14 cellular contexts compared by ENCODE assay signal in the genomic region with DNA sequence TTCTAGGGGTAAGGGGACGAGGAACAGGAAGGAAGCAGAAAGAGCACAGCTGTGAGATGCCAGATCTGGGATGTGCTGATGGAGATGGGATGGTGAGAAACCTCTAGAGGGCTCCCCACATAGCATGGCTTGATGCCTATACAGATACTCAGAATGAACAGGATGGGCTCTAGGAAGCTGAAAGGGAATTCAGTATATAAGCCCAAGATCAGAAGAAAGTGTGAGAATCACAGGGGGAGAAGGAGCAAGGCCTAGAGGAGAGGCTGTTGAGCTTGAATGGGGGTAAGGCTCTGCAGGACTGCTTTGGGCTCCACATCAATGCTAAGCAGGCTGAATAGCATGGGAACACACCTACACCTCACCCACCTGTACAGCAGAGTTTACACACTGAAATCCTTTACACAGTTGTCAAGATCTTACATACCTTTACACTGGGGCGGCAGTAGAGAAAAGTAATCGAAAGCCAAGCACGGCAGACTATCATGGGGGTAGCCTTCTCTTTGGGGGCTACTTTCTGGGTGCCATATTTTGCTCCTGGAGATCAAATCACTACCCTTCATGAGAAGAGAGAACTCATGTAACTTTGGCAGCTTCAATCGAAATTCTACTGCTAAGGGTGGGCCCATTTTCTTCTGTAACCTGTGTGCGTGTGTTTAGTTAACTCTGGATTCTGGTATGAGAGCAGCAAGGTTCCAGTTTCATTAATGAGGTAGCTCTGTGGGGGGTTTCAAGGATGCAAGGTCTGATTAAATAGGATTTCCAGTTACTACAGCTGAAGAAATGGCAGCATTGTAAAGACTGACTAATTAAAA. TPM values are rescaled to one million over a fixed set of nuclear protein-coding genes. Genes with fewer than 3 reads are reported as not detected.
DNase-seq lines count a peak whose midpoint lies in the region; ATAC-seq and TF ChIP-seq lines count a peak whose summit lies in the region.
"Had no signal": no experiment of that assay in that cellular context is flagged by ENCODE, and none has a peak within 500 bp of the region (broad histone marks: within the 10 kb centered on the region; RNA-seq: fewer than 3 reads in every experiment).

No MANE protein-coding gene starts in this region.

- intact Hi-C loops in PC-3 (cut with micrococcal nuclease): no loop called here
- intact Hi-C loops in cardiac septum (cut with DNase I): no loop called here

- no peak overlapping the region for H2AFZ ChIP-seq in PC-3 (ENCODE audit: low read length)

- CTCF ChIA-PET in PC-3 (lab: Charles Lee): no interaction called here

- no peaks in the 10 kb centered on the region for H3K27me3 Mint-ChIP-seq in activated T-cell treated with anti-CD3 and anti-CD28 coated beads, Interleukin-2, amount 50 U/mL, for 24 hours
- peaks cover 12% of the 10 kb centered on the region for H3K27me3 Mint-ChIP-seq in stimulated activated memory B cell treated with anti-CD40 and anti-IgM and Interleukin-4, amounts not matched to agents 10 μg/mL and 1 μg/mL and 100 μg/mL, for 72 hours

- no peak overlapping the region for H3K9ac ChIP-seq in PC-3 (ENCODE audit: low read length)

- no peaks in the 10 kb centered on the region for H3K9me2 ChIP-seq in PC-3 (replicated peaks; ENCODE audit: low read length)

- H3K27ac ChIP-seq in PC-3 (ENCODE audit: low read length): no peak overlapping the region
- H3K27ac ChIP-seq: VCaP had no signal

- no peak overlapping the region for H3K4me3 ChIP-seq in PC-3 (ENCODE audit: low read length)
- no peak overlapping the region for H3K4me3 ChIP-seq in astrocyte of the spinal cord (ENCODE audit: low read depth, low read length)

- H3K4me2 ChIP-seq in PC-3 (ENCODE audit: low read length): no peak overlapping the region

- peaks cover 89% of the 10 kb centered on the region for H3K36me3 Mint-ChIP-seq in activated T-cell treated with anti-CD3 and anti-CD28 coated beads, Interleukin-2, amount 50 U/mL, for 24 hours (ENCODE audit: low read depth)
- no peaks in the 10 kb centered on the region for H3K36me3 Mint-ChIP-seq in stimulated activated memory B cell treated with anti-CD40 and anti-IgM and Interleukin-4, amounts not matched to agents 10 μg/mL and 1 μg/mL and 100 μg/mL, for 72 hours

- H3K27me3 ChIP-seq in PC-3 (ENCODE audit: low read length): no peaks in the 10 kb centered on the region

- peak overlapping the region; percentile 66 for H3K4me3 Mint-ChIP-seq in activated T-cell treated with anti-CD3 and anti-CD28 coated beads, Interleukin-2, amount 50 U/mL, for 24 hours
- H3K4me3 Mint-ChIP-seq in stimulated activated memory B cell treated with anti-CD40 and anti-IgM and Interleukin-4, amounts not matched to agents 10 μg/mL and 1 μg/mL and 100 μg/mL, for 72 hours: no peak overlapping the region

- peaks cover 14% of the 10 kb centered on the region for H3K4me1 ChIP-seq in PC-3 (ENCODE audit: insufficient read depth, low read length)

- H3K4me1 Mint-ChIP-seq in activated T-cell treated with anti-CD3 and anti-CD28 coated beads, Interleukin-2, amount 50 U/mL, for 24 hours (ENCODE audit: low read depth): peaks cover 89% of the 10 kb centered on the region
- H3K4me1 Mint-ChIP-seq in stimulated activated memory B cell treated with anti-CD40 and anti-IgM and Interleukin-4, amounts not matched to agents 10 μg/mL and 1 μg/mL and 100 μg/mL, for 72 hours: peaks cover 36% of the 10 kb centered on the region

- H3K9me3 Mint-ChIP-seq in activated T-cell treated with anti-CD3 and anti-CD28 coated beads, Interleukin-2, amount 50 U/mL, for 24 hours: peaks cover 16% of the 10 kb centered on the region
- peaks cover 7% of the 10 kb centered on the region for H3K9me3 Mint-ChIP-seq in stimulated activated memory B cell treated with anti-CD40 and anti-IgM and Interleukin-4, amounts not matched to agents 10 μg/mL and 1 μg/mL and 100 μg/mL, for 72 hours

- H3K36me3 ChIP-seq in PC-3 (ENCODE audit: low read depth, low read length): no peaks in the 10 kb centered on the region

- POLR2A ChIA-PET in PC-3 (lab: Charles Lee; ENCODE audit: unreplicated experiment): no interaction called here

- H3K9me3 ChIP-seq in PC-3 (ENCODE audit: low read length): no peaks in the 10 kb centered on the region

- in situ Hi-C loops in astrocyte of the spinal cord (cut with HindIII; ENCODE audit: low sequenced_read_pairs): no loop called here

- H3K27ac Mint-ChIP-seq in activated T-cell treated with anti-CD3 and anti-CD28 coated beads, Interleukin-2, amount 50 U/mL, for 24 hours: peak overlapping the region; percentile 96
- H3K27ac Mint-ChIP-seq in stimulated activated memory B cell treated with anti-CD40 and anti-IgM and Interleukin-4, amounts not matched to agents 10 μg/mL and 1 μg/mL and 100 μg/mL, for 72 hours: peak overlapping the region; percentile 15

- no peak for DNase-seq in activated T-cell treated with anti-CD3 and anti-CD28 coated beads, Interleukin-2, amount 50 U/mL, for 24 hours
- no peak for DNase-seq in activated T-cell treated with anti-CD3 and anti-CD28 coated beads, Interleukin-2, amount 50 U/mL, for 1 hour
- DNase-seq in PC-3 (peak; percentile 7), astrocyte of the spinal cord (ENCODE audit: low read depth, low spot score) (no peak), cardiac septum (ENCODE audit: low spot score) (no peak), NCI-H1436 treated with DMSO at 0.1 percent for 48 hours (lab: John Stamatoyannopoulos, UW) (no peak), NCI-H510A treated with DMSO at 0.1 percent for 48 hours (lab: John Stamatoyannopoulos, UW) (no peak)
- DNase-seq: cortex of kidney, DND-41, islet precursor cell, NCI-H1694 treated with DMSO at 0.1 percent for 48 hours, SIG-M5 had no signal

- no TSS peak for BruUV-seq in PC-3 (replicated peaks; lab: Mats Ljungman, UMichigan)

- TF ChIP-seq CTCF in PC-3 (conservative IDR thresholded peaks at IDR 0.05; ENCODE audit: low read depth, low read length): 0 out of 2 replicates have a peak, but pooled peaks have one; percentile 27
- TF ChIP-seq CTCF in astrocyte of the spinal cord (IDR thresholded peaks at IDR 0.05; ENCODE audit: low read depth, low read length): peak; percentile 13

- no peaks in the 10 kb centered on the region for H4K20me1 ChIP-seq in PC-3 (ENCODE audit: low read length)

- ATAC-seq in PC-3: no peak
- peak; percentile 9 for ATAC-seq in stimulated activated memory B cell treated with anti-CD40 and anti-IgM and Interleukin-4, amounts not matched to agents 10 μg/mL and 1 μg/mL and 100 μg/mL, for 72 hours

- no peaks in the 10 kb centered on the region for H3F3A ChIP-seq in PC-3 (ENCODE audit: low read length, unreplicated experiment)

- H3K79me2 ChIP-seq in PC-3 (ENCODE audit: low read length): no peaks in the 10 kb centered on the region

RNA-seq across cellular contexts. Expression of gene HOPX, which starts 30.6 kb away (rescaled TPM):
- 0.87 TPM in 1 of 2 replicates, not detected in the other for total RNA-seq in PC-3 (2014; rRNA removed)
- 5.2 TPM for total RNA-seq in cardiac septum
